In the genomic region with DNA sequence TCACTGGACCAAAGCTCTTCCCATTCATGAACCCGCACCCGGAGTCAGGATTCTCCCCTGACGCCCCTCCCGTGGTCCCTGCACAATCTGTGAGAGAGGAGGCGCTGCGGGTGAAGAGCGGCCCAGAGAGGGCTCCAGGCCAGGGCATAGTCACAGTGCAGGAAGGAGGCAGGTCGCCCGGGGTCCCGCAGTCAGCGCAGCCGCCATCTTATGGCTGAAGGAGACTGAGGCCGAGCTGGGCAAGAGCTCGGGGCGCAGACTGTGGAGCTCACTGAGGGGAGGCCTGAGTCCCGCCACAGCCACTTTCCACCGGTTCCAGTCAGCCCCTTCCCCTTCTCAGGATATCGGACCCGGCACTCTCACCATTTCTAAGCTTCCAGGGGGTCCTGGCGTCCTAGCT, we compare ENCODE assay signal across 22 cellular contexts. TPM values are rescaled to one million over a fixed set of nuclear protein-coding genes. Genes with fewer than 3 reads are reported as not detected.
DNase-seq lines count a peak whose midpoint lies in the region; ATAC-seq and TF ChIP-seq lines count a peak whose summit lies in the region.
"Had no signal": no experiment of that assay in that cellular context is flagged by ENCODE, and none has a peak within 500 bp of the region (broad histone marks: within the 10 kb centered on the region; RNA-seq: fewer than 3 reads in every experiment).

No MANE protein-coding gene starts in this region.

- TF ChIP-seq CTCF in 22Rv1 (IDR thresholded peaks at IDR 0.05): no peak
- TF ChIP-seq CTCF in lung (IDR thresholded peaks at IDR 0.05; ENCODE audit: control extremely low read depth, extremely low read depth): no peak

- H3K4me3 ChIP-seq in lung: peak overlapping the region; percentile 10

- H3K27me3 ChIP-seq in lung (ENCODE audit: control insufficient read depth, insufficient read depth): no peaks in the 10 kb centered on the region

- POLR2A ChIA-PET in naive thymus-derived CD8-positive, alpha-beta T cell (lab: Charles Lee): no interaction called here

- ATAC-seq in lung (ENCODE audit: insufficient read depth, low FRiP score) (no peak), GM21447 (IDR thresholded peaks at IDR 0.05; ENCODE audit: unreplicated experiment) (no peak)
- ATAC-seq in stimulated activated naive B cell treated with anti-CD40 and anti-IgM and Interleukin-4, amounts not matched to agents 10 μg/mL and 1 μg/mL and 100 μg/mL, for 72 hours (replicated peaks): peak; percentile 23 to 55
- ATAC-seq in naive thymus-derived CD8-positive, alpha-beta T cell: no peak
- ATAC-seq: stimulated activated naive CD8-positive, alpha-beta T cell treated with anti-CD3 and anti-CD28 coated beads, Interleukin-15, amount 100 ng/mL, for 72 hours had no signal

- 1 to 7% methylated on average over 20 of the region's 20 CpGs for WGBS in lung, 2 donors

- no peaks in the 10 kb centered on the region for H3K4me1 Mint-ChIP-seq in dendritic cell treated with granulocyte-macrophage colony-stimulating factor and Interleukin-4, amounts not matched to agents 40 ng/mL and 50 ng/mL, for 4 days (ENCODE audit: low read depth)
- H3K4me1 Mint-ChIP-seq in stimulated activated naive B cell treated with anti-CD40 and anti-IgM and Interleukin-4, amounts not matched to agents 10 μg/mL and 1 μg/mL and 100 μg/mL, for 72 hours: peaks cover 1 to 6% of the 10 kb centered on the region in 2 donors
- no peaks in the 10 kb centered on the region for H3K4me1 Mint-ChIP-seq in naive thymus-derived CD8-positive, alpha-beta T cell
- H3K4me1 Mint-ChIP-seq: activated CD4-positive, alpha-beta memory T cell treated with anti-CD3 and anti-CD28 coated beads, Interleukin-2, amount 10 ng/mL, durations not matched to agents 7 days and 5 days; nephron; stimulated activated naive CD8-positive, alpha-beta T cell treated with anti-CD3 and anti-CD28 coated beads, Interleukin-15, amount 100 ng/mL, for 72 hours had no signal

- H3K4me3 Mint-ChIP-seq in dendritic cell treated with granulocyte-macrophage colony-stimulating factor and Interleukin-4, amounts not matched to agents 40 ng/mL and 50 ng/mL, for 4 days: peak overlapping the region; percentile 28
- H3K4me3 Mint-ChIP-seq in stimulated activated naive B cell treated with anti-CD40 and anti-IgM and Interleukin-4, amounts not matched to agents 10 μg/mL and 1 μg/mL and 100 μg/mL, for 72 hours: peak overlapping the region; percentile 82
- H3K4me3 Mint-ChIP-seq in naive thymus-derived CD8-positive, alpha-beta T cell: no peak overlapping the region
- H3K4me3 Mint-ChIP-seq: activated CD4-positive, alpha-beta memory T cell treated with anti-CD3 and anti-CD28 coated beads, Interleukin-2, amount 10 ng/mL, durations not matched to agents 7 days and 5 days; activated naive CD4-positive, alpha-beta T cell treated with anti-CD3 and anti-CD28 coated beads for 36 hours; activated T-cell treated with anti-CD3 and anti-CD28 coated beads, Interleukin-2, amount 50 U/mL, for 24 hours; nephron; stimulated activated naive CD8-positive, alpha-beta T cell treated with anti-CD3 and anti-CD28 coated beads, Interleukin-15, amount 100 ng/mL, for 72 hours had no signal

- H3K9me3 Mint-ChIP-seq in dendritic cell treated with granulocyte-macrophage colony-stimulating factor and Interleukin-4, amounts not matched to agents 40 ng/mL and 50 ng/mL, for 4 days: peaks cover 59% of the 10 kb centered on the region
- peaks cover 12 to 17% of the 10 kb centered on the region in 2 donors for H3K9me3 Mint-ChIP-seq in stimulated activated naive B cell treated with anti-CD40 and anti-IgM and Interleukin-4, amounts not matched to agents 10 μg/mL and 1 μg/mL and 100 μg/mL, for 72 hours
- H3K9me3 Mint-ChIP-seq in naive thymus-derived CD8-positive, alpha-beta T cell: peaks cover 6 to 59% (median 23%) of the 10 kb centered on the region in 9 donors

- no peaks in the 10 kb centered on the region for H3K36me3 ChIP-seq in lung (ENCODE audit: control insufficient read depth in 2 of 2, insufficient read depth in 2 of 2, low read length in 2 of 2)

- H3K9me3 ChIP-seq in lung (ENCODE audit: control insufficient read depth in 2 of 2, insufficient read depth in 1 of 2, low read length in 1 of 2): peaks cover 0 to 7% of the 10 kb centered on the region in 2 donors

- H3K4me1 ChIP-seq in lung (ENCODE audit: control insufficient read depth in 2 of 2, insufficient read depth in 2 of 2, low read length in 2 of 2): no peaks in the 10 kb centered on the region

- H3K27ac Mint-ChIP-seq in dendritic cell treated with granulocyte-macrophage colony-stimulating factor and Interleukin-4, amounts not matched to agents 40 ng/mL and 50 ng/mL, for 4 days: no peak overlapping the region
- peak overlapping the region; percentile 91 for H3K27ac Mint-ChIP-seq in stimulated activated naive B cell treated with anti-CD40 and anti-IgM and Interleukin-4, amounts not matched to agents 10 μg/mL and 1 μg/mL and 100 μg/mL, for 72 hours
- peak overlapping the region in 1 of 10 donors; percentile 9 for H3K27ac Mint-ChIP-seq in naive thymus-derived CD8-positive, alpha-beta T cell
- H3K27ac Mint-ChIP-seq: activated CD4-positive, alpha-beta memory T cell treated with anti-CD3 and anti-CD28 coated beads, Interleukin-2, amount 10 ng/mL, durations not matched to agents 7 days and 5 days; activated naive CD4-positive, alpha-beta T cell treated with anti-CD3 and anti-CD28 coated beads for 36 hours; activated T-cell treated with anti-CD3 and anti-CD28 coated beads, Interleukin-2, amount 50 U/mL, for 24 hours; nephron; stimulated activated naive CD8-positive, alpha-beta T cell treated with anti-CD3 and anti-CD28 coated beads, Interleukin-15, amount 100 ng/mL, for 72 hours had no signal

- intact Hi-C loops in dendritic cell treated with granulocyte-macrophage colony-stimulating factor and Interleukin-4, amounts not matched to agents 40 ng/mL and 50 ng/mL, for 4 days (cut with micrococcal nuclease): no loop called here

- H3K27ac ChIP-seq in 22Rv1: peak overlapping the region; percentile 44
- H3K27ac ChIP-seq in lung (ENCODE audit: low read depth in 1 of 2, low read length in 1 of 2): no peak overlapping the region
- H3K27ac ChIP-seq: C4-2B, RWPE1 had no signal

- peaks cover 7% of the 10 kb centered on the region for H3K27me3 Mint-ChIP-seq in dendritic cell treated with granulocyte-macrophage colony-stimulating factor and Interleukin-4, amounts not matched to agents 40 ng/mL and 50 ng/mL, for 4 days
- H3K27me3 Mint-ChIP-seq in stimulated activated naive B cell treated with anti-CD40 and anti-IgM and Interleukin-4, amounts not matched to agents 10 μg/mL and 1 μg/mL and 100 μg/mL, for 72 hours: peaks cover 0 to 7% of the 10 kb centered on the region in 2 donors
- H3K27me3 Mint-ChIP-seq in naive thymus-derived CD8-positive, alpha-beta T cell: peaks cover 0 to 4% (median 1%) of the 10 kb centered on the region in 5 donors
- H3K27me3 Mint-ChIP-seq: activated CD4-positive, alpha-beta memory T cell treated with anti-CD3 and anti-CD28 coated beads, Interleukin-2, amount 10 ng/mL, durations not matched to agents 7 days and 5 days had no signal

- DNase-seq in lung (ENCODE audit: low spot score) (no peak), T1000 (lab: John Stamatoyannopoulos, UW) (no peak)
- no peak for DNase-seq in stimulated activated naive B cell treated with anti-CD40 and anti-IgM and Interleukin-4, amounts not matched to agents 10 μg/mL and 1 μg/mL and 100 μg/mL, for 72 hours
- DNase-seq in effector CD8-positive, alpha-beta T cell (lab: John Stamatoyannopoulos, UW): no peak
- DNase-seq in naive thymus-derived CD8-positive, alpha-beta T cell: no peak
- DNase-seq: activated CD4-positive, alpha-beta memory T cell treated with anti-CD3 and anti-CD28 coated beads, Interleukin-2, amount 10 ng/mL, durations not matched to agents 7 days and 5 days; activated naive CD4-positive, alpha-beta T cell treated with anti-CD3 and anti-CD28 coated beads for 36 hours; activated T-cell treated with anti-CD3 and anti-CD28 coated beads, Interleukin-2, amount 50 U/mL, for 24 hours; dermis blood vessel endothelial cell; GDM1; NCI-H187 treated with DMSO at 0.1 percent for 48 hours; stimulated activated naive CD8-positive, alpha-beta T cell treated with anti-CD3 and anti-CD28 coated beads, Interleukin-15, amount 100 ng/mL, for 72 hours had no signal

- no peaks in the 10 kb centered on the region for H3K36me3 Mint-ChIP-seq in dendritic cell treated with granulocyte-macrophage colony-stimulating factor and Interleukin-4, amounts not matched to agents 40 ng/mL and 50 ng/mL, for 4 days (ENCODE audit: low read depth)
- H3K36me3 Mint-ChIP-seq in stimulated activated naive B cell treated with anti-CD40 and anti-IgM and Interleukin-4, amounts not matched to agents 10 μg/mL and 1 μg/mL and 100 μg/mL, for 72 hours: peaks cover 4 to 12% of the 10 kb centered on the region in 2 donors
- peaks cover 0 to 19% (median 7%) of the 10 kb centered on the region in 3 donors for H3K36me3 Mint-ChIP-seq in naive thymus-derived CD8-positive, alpha-beta T cell

RNA-seq across cellular contexts. Expression of gene ZNF99, which starts 0.3 kb away (rescaled TPM):
- total RNA-seq in lung: under 1 TPM; 0.06 to 0.31 TPM
- under 1 TPM in 1 of 2 donors, not detected in 1; 0.01 TPM for polyA plus RNA-seq in lung
- total RNA-seq in naive thymus-derived CD8-positive, alpha-beta T cell: under 1 TPM in 1 of 2 experiments, not detected in 1; 0.05 TPM
- not detected for polyA plus RNA-seq in naive thymus-derived CD8-positive, alpha-beta T cell
- total RNA-seq: A673; activated CD4-positive, alpha-beta memory T cell treated with anti-CD3 and anti-CD28 coated beads, Interleukin-2, amount 10 ng/mL, durations not matched to agents 7 days and 5 days; activated naive CD4-positive, alpha-beta T cell treated with anti-CD3 and anti-CD28 coated beads for 36 hours; dermis blood vessel endothelial cell; epithelial cell of proximal tubule; lung microvascular endothelial cell had no signal

RNA-seq across cellular contexts. Expression of gene ZNF723, which starts 48.4 kb away (rescaled TPM):
- not detected for total RNA-seq in lung
- polyA plus RNA-seq in lung: not detected
- not detected for total RNA-seq in naive thymus-derived CD8-positive, alpha-beta T cell
- polyA plus RNA-seq in naive thymus-derived CD8-positive, alpha-beta T cell: not detected
- total RNA-seq: A673; activated CD4-positive, alpha-beta memory T cell treated with anti-CD3 and anti-CD28 coated beads, Interleukin-2, amount 10 ng/mL, durations not matched to agents 7 days and 5 days; activated naive CD4-positive, alpha-beta T cell treated with anti-CD3 and anti-CD28 coated beads for 36 hours; dermis blood vessel endothelial cell; epithelial cell of proximal tubule; lung microvascular endothelial cell; renal cortical epithelial cell had no signal

Comparison
In these comparisons a context has a peak if more than half of its experiments do, and no peak if none do; other contexts are left out.
1. H3K4me3 Mint-ChIP-seq: peak in dendritic cell treated with granulocyte-macrophage colony-stimulating factor and Interleukin-4, amounts not matched to agents 40 ng/mL and 50 ng/mL, for 4 days (single experiment) and stimulated activated naive B cell treated with anti-CD40 and anti-IgM and Interleukin-4, amounts not matched to agents 10 μg/mL and 1 μg/mL and 100 μg/mL, for 72 hours (2 of 2); none in naive thymus-derived CD8-positive, alpha-beta T cell (0 of 10).
2. ATAC-seq: peak in stimulated activated naive B cell treated with anti-CD40 and anti-IgM and Interleukin-4, amounts not matched to agents 10 μg/mL and 1 μg/mL and 100 μg/mL, for 72 hours (2 of 2); none in lung (single experiment), GM21447 (single experiment) and naive thymus-derived CD8-positive, alpha-beta T cell (0 of 2).